In the genomic region with DNA sequence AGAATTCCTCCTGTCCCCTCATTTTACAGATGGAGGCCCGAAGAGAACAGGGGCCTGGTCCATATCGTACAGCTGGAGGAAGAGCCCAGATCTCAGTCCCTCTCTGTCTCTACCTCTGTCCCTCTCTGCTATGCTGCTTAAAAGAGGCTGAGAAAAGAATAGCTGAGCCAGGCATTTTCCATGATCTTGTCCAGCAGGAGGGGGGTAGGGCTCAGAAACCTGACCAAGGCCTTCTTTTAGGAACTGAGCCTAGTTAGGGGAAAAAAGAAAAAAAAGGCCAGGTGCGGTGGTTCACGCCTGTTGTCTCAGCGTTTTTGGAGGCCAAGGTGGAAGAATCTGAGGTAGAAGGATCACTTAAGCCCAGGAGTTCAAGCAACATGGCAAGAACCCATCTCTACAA, we compare ENCODE assay signal across 21 cellular contexts.
A peak's percentile ranks its signal among the peaks of the same experiment; 100 is the strongest.
DNase-seq lines count a peak whose midpoint lies in the region; ATAC-seq, FAIRE-seq and TF ChIP-seq lines count a peak whose summit lies in the region.
"Had no signal": no experiment of that assay in that cellular context is flagged by ENCODE, and none has a peak within 500 bp of the region (broad histone marks: within the 10 kb centered on the region; RNA-seq: fewer than 3 reads in every experiment).

No MANE protein-coding gene starts in this region.

- FAIRE-seq in HepG2 (lab: Jason Lieb, UNC), result no peak
- FAIRE-seq: G401.6, GM12892, GM19239, H1 had no signal

- TF ChIP-seq CTCF in HepG2 (CRISPR knock-in tag; IDR thresholded peaks at IDR 0.05), result no peak
- no peak for TF ChIP-seq CTCF in right lobe of liver (IDR thresholded peaks at IDR 0.05)

- in situ Hi-C loops in HepG2 (cut with HindIII; ENCODE audit: extremely low pct_ligation_motif_present, low pct_unique_long_range_greater_than_20kb), result no loop called here

- peaks cover 0 to 6% of the 10 kb centered on the region in 2 donors for H3K27me3 Mint-ChIP-seq in effector memory CD8-positive, alpha-beta T cell

- no peak for TF ChIP-seq POLR2A in HepG2 (IDR thresholded peaks at IDR 0.05; ENCODE audit: insufficient read depth in 1 of 2, low read depth in 2 of 2, low read length in 2 of 2)
- no peak for TF ChIP-seq POLR2A in right lobe of liver (IDR thresholded peaks at IDR 0.05)
- no peak for TF ChIP-seq POLR2A in GM18505 (IDR thresholded peaks at IDR 0.05; ENCODE audit: borderline replicate concordance, extremely low read depth, insufficient read depth, insufficient read length)

- no peak for TF ChIP-seq EP300 in HepG2 (IDR thresholded peaks at IDR 0.05; ENCODE audit: low read depth in 2 of 2, low read length in 2 of 2)
- TF ChIP-seq EP300 in HepG2 (CRISPR knock-in tag; IDR thresholded peaks at IDR 0.05; ENCODE audit: borderline replicate concordance), result no peak

- H2AFZ ChIP-seq in HepG2 (ENCODE audit: low read length), result no peak overlapping the region
- H2AFZ ChIP-seq: GM23248 had no signal

- no peaks in the 10 kb centered on the region for H3K4me1 Mint-ChIP-seq in effector memory CD8-positive, alpha-beta T cell (ENCODE audit: low read depth in 2 of 2)
- H3K4me1 Mint-ChIP-seq: CD4-positive, CD25-positive, alpha-beta regulatory T cell had no signal

- intact Hi-C loops in HepG2 (cut with micrococcal nuclease; ENCODE audit: unreplicated experiment) (no loop called here), right lobe of liver (cut with DNase I) (no loop called here)

- CTCF ChIA-PET in HepG2 (lab: Yijun Ruan, JAX; ENCODE audit: low intra/inter-chr PET ratio, low total read pairs), result no interaction called here

- H3K27ac ChIP-seq in HepG2 (ENCODE audit: extremely low read length, insufficient read depth, low read length), result no peak overlapping the region
- no peak overlapping the region for H3K27ac ChIP-seq in right lobe of liver
- H3K27ac ChIP-seq in skeletal muscle tissue (ENCODE audit: low read depth, low read length), result peak overlapping the region; percentile 4
- H3K27ac ChIP-seq: BLaER1, C4-2B, GM23248 had no signal

- ATAC-seq in HepG2, result no peak
- no peak for ATAC-seq in right lobe of liver
- ATAC-seq in effector memory CD8-positive, alpha-beta T cell (replicated peaks), result no peak
- no peak for ATAC-seq in GM18505 (IDR thresholded peaks at IDR 0.05; ENCODE audit: unreplicated experiment)
- ATAC-seq: CD8-positive, alpha-beta T cell had no signal

- H3K9me3 ChIP-seq in HepG2 (ENCODE audit: low read length) (no peaks in the 10 kb centered on the region), right lobe of liver (no peaks in the 10 kb centered on the region), skeletal muscle tissue (ENCODE audit: control insufficient read depth in 3 of 3, low read length in 3 of 3) (no peaks in the 10 kb centered on the region)
- H3K9me3 ChIP-seq: BLaER1, Caco-2 had no signal

- DNase-seq in HepG2 (ENCODE audit: low spot score) (no peak), right lobe of liver (no peak), OCI-M2 (lab: John Stamatoyannopoulos, UW; ENCODE audit: unreplicated experiment) (no peak)
- no peak for DNase-seq in effector memory CD8-positive, alpha-beta T cell
- DNase-seq: Caco-2; CD4-positive, CD25-positive, alpha-beta regulatory T cell; CD8-positive, alpha-beta T cell; DMS153; DND-41; GM23248; H7; HCEC 1CT had no signal

- TF ChIP-seq RAD21 in HepG2 (CRISPR knock-in tag; IDR thresholded peaks at IDR 0.05), result no peak

- peaks cover 6 to 75% of the 10 kb centered on the region in 2 experiments for H3K27me3 ChIP-seq in HepG2 (ENCODE audit: control insufficient read depth in 1 of 2, insufficient read depth in 2 of 2, low read length in 2 of 2)
- H3K27me3 ChIP-seq in right lobe of liver, result no peaks in the 10 kb centered on the region
- H3K27me3 ChIP-seq in skeletal muscle tissue (ENCODE audit: control insufficient read depth in 3 of 3, insufficient read depth in 3 of 3, low read length in 3 of 3), result peaks cover 0 to 25% (median 22%) of the 10 kb centered on the region in 3 donors
- H3K27me3 ChIP-seq: BLaER1 had no signal

- WGBS in HepG2 (ENCODE audit: low lambda C conversion rate), result 25% methylated on average over 5 of the region's 5 CpGs
- WGBS in right lobe of liver (ENCODE audit: insufficient coverage, low coverage, low lambda C conversion rate, missing lambda C conversion rate), result 64% methylated on average over 3 of the region's 5 CpGs

- no peak overlapping the region for H3K4me3 Mint-ChIP-seq in effector memory CD8-positive, alpha-beta T cell
- H3K4me3 Mint-ChIP-seq: B cell; CD4-positive, CD25-positive, alpha-beta regulatory T cell; CD8-positive, alpha-beta T cell had no signal

- H3K9ac ChIP-seq in HepG2 (ENCODE audit: insufficient read depth, low read depth, low read length) (no peak overlapping the region), skeletal muscle tissue (ENCODE audit: low read depth in 1 of 3, low read length in 3 of 3) (no peak overlapping the region)
- H3K9ac ChIP-seq: BLaER1, GM23248 had no signal

- H3K4me2 ChIP-seq in HepG2 (ENCODE audit: low read depth, low read length), result no peak overlapping the region
- H3K4me2 ChIP-seq: BLaER1 had no signal

- H3K9me3 Mint-ChIP-seq in effector memory CD8-positive, alpha-beta T cell, result no peaks in the 10 kb centered on the region
- H3K9me3 Mint-ChIP-seq: CD4-positive, CD25-positive, alpha-beta regulatory T cell; CD8-positive, alpha-beta T cell had no signal

- H3K27ac Mint-ChIP-seq in effector memory CD8-positive, alpha-beta T cell, result peak overlapping the region; percentile 41 to 44
- H3K27ac Mint-ChIP-seq: B cell; CD4-positive, CD25-positive, alpha-beta regulatory T cell; CD8-positive, alpha-beta T cell had no signal

- no peaks in the 10 kb centered on the region for H4K20me1 ChIP-seq in HepG2 (ENCODE audit: insufficient read depth, low read length)

- H3K4me3 ChIP-seq in HepG2 (replicated peaks in 1 of 3; ENCODE audit: insufficient read depth in 1 of 3, low read depth in 2 of 3, low read length in 3 of 3) (no peak overlapping the region), right lobe of liver (no peak overlapping the region), skeletal muscle tissue (ENCODE audit: low read length in 3 of 3) (no peak overlapping the region)
- H3K4me3 ChIP-seq: BLaER1, GM23248 had no signal

- H3K36me3 Mint-ChIP-seq in effector memory CD8-positive, alpha-beta T cell (ENCODE audit: insufficient read depth), result no peaks in the 10 kb centered on the region
- H3K36me3 Mint-ChIP-seq: CD4-positive, CD25-positive, alpha-beta regulatory T cell; CD8-positive, alpha-beta T cell had no signal

- no TSS peak for BruUV-seq in HepG2 (replicated peaks; lab: Mats Ljungman, UMichigan)

- H3K36me3 ChIP-seq in HepG2 (replicated peaks in 1 of 2; ENCODE audit: control insufficient read depth in 1 of 2, insufficient read depth in 2 of 2, low read length in 2 of 2) (no peaks in the 10 kb centered on the region), right lobe of liver (no peaks in the 10 kb centered on the region), skeletal muscle tissue (ENCODE audit: control insufficient read depth in 3 of 3, insufficient read depth in 3 of 3, low read length in 3 of 3) (no peaks in the 10 kb centered on the region)

- POLR2A ChIA-PET in HepG2 (lab: Yijun Ruan, JAX), result no interaction called here

- H3K4me1 ChIP-seq in HepG2 (ENCODE audit: insufficient read depth, low read length) (no peaks in the 10 kb centered on the region), right lobe of liver (no peaks in the 10 kb centered on the region), skeletal muscle tissue (ENCODE audit: control insufficient read depth in 3 of 3, insufficient read depth in 3 of 3, low read length in 3 of 3) (peaks cover 3 to 12% (median 11%) of the 10 kb centered on the region in 3 donors)
- H3K4me1 ChIP-seq: Caco-2 had no signal

- H3K79me2 ChIP-seq in HepG2 (ENCODE audit: insufficient read depth, low read length), result no peaks in the 10 kb centered on the region

TF ChIP-seq in HepG2, 621 proteins besides CTCF, POLR2A, EP300 and RAD21:
- no peak for TF ChIP-seq ATAD3A (CRISPR knock-in tag; IDR thresholded peaks at IDR 0.05)
- TF ChIP-seq, protein P1, sequence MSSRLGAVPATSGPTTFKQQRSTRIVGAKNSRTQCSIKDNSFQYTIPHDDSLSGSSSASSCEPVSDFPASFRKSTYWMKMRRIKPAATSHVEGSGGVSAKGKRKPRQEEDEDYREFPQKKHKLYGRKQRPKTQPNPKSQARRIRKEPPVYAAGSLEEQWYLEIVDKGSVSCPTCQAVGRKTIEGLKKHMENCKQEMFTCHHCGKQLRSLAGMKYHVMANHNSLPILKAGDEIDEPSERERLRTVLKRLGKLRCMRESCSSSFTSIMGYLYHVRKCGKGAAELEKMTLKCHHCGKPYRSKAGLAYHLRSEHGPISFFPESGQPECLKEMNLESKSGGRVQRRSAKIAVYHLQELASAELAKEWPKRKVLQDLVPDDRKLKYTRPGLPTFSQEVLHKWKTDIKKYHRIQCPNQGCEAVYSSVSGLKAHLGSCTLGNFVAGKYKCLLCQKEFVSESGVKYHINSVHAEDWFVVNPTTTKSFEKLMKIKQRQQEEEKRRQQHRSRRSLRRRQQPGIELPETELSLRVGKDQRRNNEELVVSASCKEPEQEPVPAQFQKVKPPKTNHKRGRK (CRISPR knock-in tag; IDR thresholded peaks at IDR 0.05), result no peak
- TF ChIP-seq MAFK (conservative IDR thresholded peaks at IDR 0.05 in 1 of 2, IDR thresholded peaks at IDR 0.05 in 1 of 2; ENCODE audit: low read length in 2 of 2), result peak; percentile 35 to 44; a peak in 2 of 4 replicates
TF ChIP-seq in HepG2: peak in this region for 1.
